ENCODE assay signal across 6 cellular contexts in genomic region chr22:47613181-47613580, GRCh38.
DNase-seq lines count a peak whose midpoint lies in the region; ATAC-seq, FAIRE-seq and TF ChIP-seq lines count a peak whose summit lies in the region.
"Not testable (repeated sequence)": the region's sequence is repeated elsewhere in the genome, so short reads cannot be mapped to it uniquely, and the experiment has no call there.

No MANE protein-coding gene starts in this region.

- not testable (repeated sequence) for H3K36me3 Mint-ChIP-seq in CD14-positive monocyte

- H3K9me3 ChIP-seq in kidney (ENCODE audit: control insufficient read depth in 1 of 2, low read length in 2 of 2); upper lobe of right lung: not testable (repeated sequence)
- peaks cover 0 to 10% (median 0%) of the 10 kb centered on the region in 8 donors for H3K9me3 ChIP-seq in spleen

- not testable (repeated sequence) for H3K27me3 ChIP-seq in bronchial epithelial cell (ENCODE audit: control insufficient read depth, insufficient read depth, low read length); upper lobe of right lung
- H3K27me3 ChIP-seq in spleen (replicated peaks in 1 of 7): peaks cover 0 to 50% (median 0%) of the 10 kb centered on the region in 7 donors

- not testable (repeated sequence) for H3K4me1 ChIP-seq in kidney (ENCODE audit: control insufficient read depth in 1 of 2, insufficient read depth in 1 of 2, low read depth in 1 of 2, low read length in 2 of 2); spleen; upper lobe of right lung

- H3K4me1 Mint-ChIP-seq in CD14-positive monocyte: not testable (repeated sequence)

- not testable (repeated sequence) for H3K27ac Mint-ChIP-seq in CD14-positive monocyte

- not testable (repeated sequence) for TF ChIP-seq CTCF in CD14-positive monocyte (IDR thresholded peaks at IDR 0.05); bronchial epithelial cell (IDR thresholded peaks at IDR 0.05; ENCODE audit: insufficient read depth, low read length, severe bottlenecking); kidney (IDR thresholded peaks at IDR 0.05; ENCODE audit: borderline replicate concordance, extremely low read depth, insufficient read depth); spleen (IDR thresholded peaks at IDR 0.05 in 8 of 11, conservative IDR thresholded peaks at IDR 0.05 in 3 of 11); upper lobe of right lung (IDR thresholded peaks at IDR 0.05)

- WGBS in spleen, 5 donors: 68 to 75% (median 71%) methylated on average over 11 of the region's 11 CpGs

- H3K27me3 Mint-ChIP-seq in CD14-positive monocyte (ENCODE audit: low read depth in 3 of 3): not testable (repeated sequence)

- H3K27ac ChIP-seq in kidney (ENCODE audit: low read depth in 2 of 2, low read length in 2 of 2); spleen; upper lobe of right lung: not testable (repeated sequence)

- H3K4me3 ChIP-seq in bronchial epithelial cell (ENCODE audit: low read depth, low read length); kidney (ENCODE audit: low read length in 2 of 2); spleen; upper lobe of right lung: not testable (repeated sequence)

- FAIRE-seq in bronchial epithelial cell (lab: Jason Lieb, UNC): peak; percentile 13
- FAIRE-seq in kidney (lab: Jason Lieb, UNC): not testable (repeated sequence)

- H3K36me3 ChIP-seq in bronchial epithelial cell (ENCODE audit: control insufficient read depth, insufficient read depth, low read length); kidney (ENCODE audit: control insufficient read depth in 1 of 2, insufficient read depth in 2 of 2, low read length in 2 of 2); spleen; upper lobe of right lung: not testable (repeated sequence)

- intact Hi-C loops in CD14-positive monocyte (cut with micrococcal nuclease); kidney (cut with DNase I); posterior vena cava (cut with DNase I); spleen (cut with DNase I; ENCODE audit: low total_unique reads); upper lobe of right lung (cut with DNase I): not testable (repeated sequence)

- not testable (repeated sequence) for H3K9ac ChIP-seq in kidney (ENCODE audit: low read length in 2 of 2)

- H3K9me3 Mint-ChIP-seq in CD14-positive monocyte: not testable (repeated sequence)

- not testable (repeated sequence) for ATAC-seq in upper lobe of right lung

- H3K4me3 Mint-ChIP-seq in CD14-positive monocyte: not testable (repeated sequence)

- not testable (repeated sequence) for TF ChIP-seq POLR2A in spleen (IDR thresholded peaks at IDR 0.05)

- DNase-seq in CD14-positive monocyte (ENCODE audit: low spot score): peak; percentile 18
- not testable (repeated sequence) for DNase-seq in bronchial epithelial cell (ENCODE audit: low read depth)
- peak; percentile 43 for DNase-seq in kidney
- peak; percentile 34 for DNase-seq in posterior vena cava (ENCODE audit: low spot score)
- peak; percentile 46 for DNase-seq in spleen
- peak; percentile 51 for DNase-seq in upper lobe of right lung
